ENCODE assay signal across 12 cellular contexts in genomic region chr13:96650301-96650886, GRCh38.
DNase-seq lines count a peak whose midpoint lies in the region; ATAC-seq and TF ChIP-seq lines count a peak whose summit lies in the region.
"Had no signal": no experiment of that assay in that cellular context is flagged by ENCODE, and none has a peak within 500 bp of the region (broad histone marks: within the 10 kb centered on the region; RNA-seq: fewer than 3 reads in every experiment).

No MANE protein-coding gene starts in this region.

- intact Hi-C loops in PC-9 (cut with micrococcal nuclease; ENCODE audit: unreplicated experiment) (no loop called here), upper lobe of right lung (cut with DNase I) (no loop called here)

- no peaks in the 10 kb centered on the region for H3K79me2 ChIP-seq in OCI-LY3 (ENCODE audit: low read length)
- H3K79me2 ChIP-seq in PC-9 (ENCODE audit: low read depth): no peaks in the 10 kb centered on the region

- no peak overlapping the region for H2AFZ ChIP-seq in OCI-LY3 (ENCODE audit: low read depth, low read length)
- no peak overlapping the region for H2AFZ ChIP-seq in PC-9

- ATAC-seq in GM18508 (IDR thresholded peaks at IDR 0.05; ENCODE audit: insufficient read depth, unreplicated experiment): peak; percentile 66
- ATAC-seq in HG02678 (IDR thresholded peaks at IDR 0.05; ENCODE audit: unreplicated experiment): peak; percentile 68
- ATAC-seq in GM19452 (IDR thresholded peaks at IDR 0.05; ENCODE audit: unreplicated experiment): no peak
- ATAC-seq in activated naive CD8-positive, alpha-beta T cell treated with anti-CD3 and anti-CD28 coated beads, Interleukin-2, amount 50 U/mL, for 24 hours: no peak
- ATAC-seq in upper lobe of right lung: no peak

- CTCF ChIA-PET in PC-9 (lab: Charles Lee): no interaction called here

- peaks cover 11% of the 10 kb centered on the region for H3K9me3 Mint-ChIP-seq in activated naive CD8-positive, alpha-beta T cell treated with anti-CD3 and anti-CD28 coated beads, Interleukin-2, amount 50 U/mL, for 24 hours

- POLR2A ChIA-PET in PC-9 (lab: Charles Lee; ENCODE audit: unreplicated experiment): no interaction called here

- H4K20me1 ChIP-seq in OCI-LY3 (ENCODE audit: insufficient read depth, low read length): no peaks in the 10 kb centered on the region
- H4K20me1 ChIP-seq in PC-9 (ENCODE audit: insufficient read depth): no peaks in the 10 kb centered on the region

- peaks cover 8% of the 10 kb centered on the region for H3K27me3 ChIP-seq in OCI-LY3 (ENCODE audit: low read depth, low read length)
- H3K27me3 ChIP-seq in PC-9 (ENCODE audit: insufficient read depth, low read depth): no peaks in the 10 kb centered on the region
- no peaks in the 10 kb centered on the region for H3K27me3 ChIP-seq in upper lobe of right lung
- H3K27me3 ChIP-seq: dorsolateral prefrontal cortex had no signal

- BruUV-seq in PC-9 (replicated peaks; lab: Mats Ljungman, UMichigan): no TSS peak

- H3K27ac ChIP-seq in OCI-LY3 (ENCODE audit: low read length) (no peak overlapping the region), PC-9 (no peak overlapping the region), upper lobe of right lung (no peak overlapping the region)
- H3K27ac ChIP-seq: dorsolateral prefrontal cortex had no signal

- H3K4me2 ChIP-seq in OCI-LY3 (ENCODE audit: low read length) (peak overlapping the region; percentile 11), PC-9 (no peak overlapping the region)

- peaks cover 16% of the 10 kb centered on the region for H3K4me1 ChIP-seq in OCI-LY3 (ENCODE audit: low read length)
- H3K4me1 ChIP-seq in PC-9 (replicated peaks; ENCODE audit: insufficient read depth): no peaks in the 10 kb centered on the region
- no peaks in the 10 kb centered on the region for H3K4me1 ChIP-seq in upper lobe of right lung

- no peak overlapping the region for H3K4me3 Mint-ChIP-seq in activated naive CD8-positive, alpha-beta T cell treated with anti-CD3 and anti-CD28 coated beads, Interleukin-2, amount 50 U/mL, for 24 hours
- H3K4me3 Mint-ChIP-seq: activated CD4-positive, alpha-beta memory T cell treated with anti-CD3 and anti-CD28 coated beads for 36 hours had no signal

- no peaks in the 10 kb centered on the region for H3K4me1 Mint-ChIP-seq in activated naive CD8-positive, alpha-beta T cell treated with anti-CD3 and anti-CD28 coated beads, Interleukin-2, amount 50 U/mL, for 24 hours

- H3K9ac ChIP-seq in OCI-LY3 (ENCODE audit: low read length): no peak overlapping the region

- H3K4me3 ChIP-seq in OCI-LY3 (ENCODE audit: low read length): no peak overlapping the region
- H3K4me3 ChIP-seq in PC-9: no peak overlapping the region
- H3K4me3 ChIP-seq in upper lobe of right lung: no peak overlapping the region
- H3K4me3 ChIP-seq: dorsolateral prefrontal cortex had no signal

- no peaks in the 10 kb centered on the region for H3K36me3 Mint-ChIP-seq in activated naive CD8-positive, alpha-beta T cell treated with anti-CD3 and anti-CD28 coated beads, Interleukin-2, amount 50 U/mL, for 24 hours (ENCODE audit: low read depth)
- H3K36me3 Mint-ChIP-seq: activated CD4-positive, alpha-beta memory T cell treated with anti-CD3 and anti-CD28 coated beads for 36 hours had no signal

- no peaks in the 10 kb centered on the region for H3K36me3 ChIP-seq in OCI-LY3 (replicated peaks; ENCODE audit: low read depth, low read length)
- H3K36me3 ChIP-seq in PC-9 (ENCODE audit: low read depth): no peaks in the 10 kb centered on the region
- H3K36me3 ChIP-seq in upper lobe of right lung: no peaks in the 10 kb centered on the region

- H3K9me2 ChIP-seq in PC-9 (ENCODE audit: insufficient read depth): no peaks in the 10 kb centered on the region

- DNase-seq in iris pigment epithelial cell (ENCODE audit: low read depth) (peak; percentile 94), PC-9 (no peak), upper lobe of right lung (no peak)
- no peak for DNase-seq in activated naive CD8-positive, alpha-beta T cell treated with anti-CD3 and anti-CD28 coated beads, Interleukin-2, amount 50 U/mL, for 24 hours
- DNase-seq: activated CD4-positive, alpha-beta memory T cell treated with anti-CD3 and anti-CD28 coated beads for 36 hours; dorsolateral prefrontal cortex; midbrain; NCI-H524 treated with DMSO at 0.1 percent for 48 hours had no signal

- no peaks in the 10 kb centered on the region for H3K27me3 Mint-ChIP-seq in activated naive CD8-positive, alpha-beta T cell treated with anti-CD3 and anti-CD28 coated beads, Interleukin-2, amount 50 U/mL, for 24 hours
- H3K27me3 Mint-ChIP-seq: activated CD4-positive, alpha-beta memory T cell treated with anti-CD3 and anti-CD28 coated beads for 36 hours had no signal

- no peaks in the 10 kb centered on the region for H3F3A ChIP-seq in PC-9 (ENCODE audit: insufficient read depth, low read depth)

- no peak overlapping the region for H3K27ac Mint-ChIP-seq in activated naive CD8-positive, alpha-beta T cell treated with anti-CD3 and anti-CD28 coated beads, Interleukin-2, amount 50 U/mL, for 24 hours
- H3K27ac Mint-ChIP-seq: activated CD4-positive, alpha-beta memory T cell treated with anti-CD3 and anti-CD28 coated beads for 36 hours had no signal

- H3K9me3 ChIP-seq in OCI-LY3 (ENCODE audit: insufficient read depth, low read length): peaks cover 3% of the 10 kb centered on the region; the same call in 1 of the 2 replicates
- no peaks in the 10 kb centered on the region for H3K9me3 ChIP-seq in PC-9 (ENCODE audit: insufficient read depth, low read depth)
- H3K9me3 ChIP-seq in upper lobe of right lung: no peaks in the 10 kb centered on the region

- TF ChIP-seq CTCF in OCI-LY3 (IDR thresholded peaks at IDR 0.05; ENCODE audit: low read depth, low read length) (peak; percentile 14; the same call in 1 of the 2 replicates), PC-9 (conservative IDR thresholded peaks at IDR 0.05) (no peak), upper lobe of right lung (IDR thresholded peaks at IDR 0.05) (no peak)

Comparison
In these comparisons a context has a peak if more than half of its experiments do, and no peak if none do; other contexts are left out.
1. ATAC-seq: peak in GM18508 (single experiment) and HG02678 (single experiment); none in GM19452 (single experiment), activated naive CD8-positive, alpha-beta T cell treated with anti-CD3 and anti-CD28 coated beads, Interleukin-2, amount 50 U/mL, for 24 hours (single experiment) and upper lobe of right lung (single experiment).